7 cellular contexts compared by ENCODE assay signal in the genomic region with DNA sequence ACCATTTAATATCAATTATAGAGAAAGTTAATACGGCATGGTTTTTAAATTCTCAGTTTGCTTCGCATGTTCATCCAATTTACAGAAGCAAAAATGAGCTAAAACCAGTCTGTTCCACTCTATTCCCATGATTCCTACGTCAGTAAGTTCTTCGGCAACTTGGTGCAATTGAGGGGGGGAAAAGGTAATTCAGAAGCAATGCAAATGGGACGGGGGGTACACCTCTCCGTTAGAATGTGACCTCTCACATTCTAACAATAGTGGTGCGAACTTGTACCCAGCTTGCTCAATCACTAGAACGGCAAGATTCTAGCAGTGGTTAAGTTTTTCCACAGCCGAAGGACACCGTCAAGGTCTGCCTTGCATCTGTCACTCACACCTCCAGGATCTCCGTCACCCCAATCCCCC. TPM values are rescaled to one million over a fixed set of nuclear protein-coding genes. Genes with fewer than 3 reads are reported as not detected.
A peak's percentile ranks its signal among the peaks of the same experiment; 100 is the strongest.
DNase-seq lines count a peak whose midpoint lies in the region; ATAC-seq and TF ChIP-seq lines count a peak whose summit lies in the region.

No MANE protein-coding gene starts in this region.

- H3K36me3 ChIP-seq in aorta (ENCODE audit: control insufficient read depth in 1 of 2, insufficient read depth in 2 of 2, low read length in 1 of 2) = no peaks in the 10 kb centered on the region

- 9% methylated on average over 11 of the region's 11 CpGs for WGBS in aorta, 2 donors

- no peak for TF ChIP-seq CTCF in coronary artery (IDR thresholded peaks at IDR 0.05)
- no peak for TF ChIP-seq CTCF in mesothelial cell of epicardium (IDR thresholded peaks at IDR 0.05; ENCODE audit: unreplicated experiment)

- peak overlapping the region; percentile 94 for H3K4me3 ChIP-seq in coronary artery
- peak overlapping the region; percentile 71 to 91 for H3K4me3 ChIP-seq in aorta (ENCODE audit: low read length in 2 of 2)

- H3K4me3 Mint-ChIP-seq in mesothelial cell of epicardium = peak overlapping the region; percentile 90

- no peaks in the 10 kb centered on the region for H3K4me1 ChIP-seq in aorta (ENCODE audit: control insufficient read depth in 1 of 2, insufficient read depth in 2 of 2, low read length in 2 of 2)

- no peaks in the 10 kb centered on the region for H3K9me3 ChIP-seq in aorta (ENCODE audit: control insufficient read depth, low read length)

- H3K27me3 Mint-ChIP-seq in mesothelial cell of epicardium (ENCODE audit: low read depth) = no peaks in the 10 kb centered on the region

- H3K4me1 Mint-ChIP-seq in mesothelial cell of epicardium = peaks cover 27% of the 10 kb centered on the region

- peak overlapping the region; percentile 63 to 78 for H3K27ac ChIP-seq in coronary artery
- no peak overlapping the region for H3K27ac ChIP-seq in aorta (ENCODE audit: low read depth in 1 of 2, low read length in 2 of 2)

- H3K27me3 ChIP-seq in aorta (ENCODE audit: control insufficient read depth in 1 of 2, insufficient read depth in 2 of 2, low read length in 1 of 2) = no peaks in the 10 kb centered on the region

- peak; percentile 2 for DNase-seq in GM19240 (ENCODE audit: insufficient read length, low spot score)
- peak; percentile 48 for DNase-seq in NCI-H526 treated with DMSO at 0.1 percent for 48 hours (lab: John Stamatoyannopoulos, UW)
- DNase-seq in coronary artery (ENCODE audit: low spot score) = no peak
- no peak for DNase-seq in mesothelial cell of epicardium (ENCODE audit: low spot score in 2 of 2, unreplicated experiment in 2 of 2)
- no peak for DNase-seq in aorta
- no peak for DNase-seq in AG08396 (ENCODE audit: low spot score)

- peaks cover 18% of the 10 kb centered on the region for H3K36me3 Mint-ChIP-seq in mesothelial cell of epicardium

- H3K9me3 Mint-ChIP-seq in mesothelial cell of epicardium = no peaks in the 10 kb centered on the region

- ATAC-seq in aorta (ENCODE audit: low FRiP score) (no peak), GM18868 (IDR thresholded peaks at IDR 0.05; ENCODE audit: unreplicated experiment) (no peak)

- peak overlapping the region; percentile 97 for H3K27ac Mint-ChIP-seq in mesothelial cell of epicardium

- intact Hi-C loops in aorta (cut with DNase I) = loop anchor here in 1 of 2 donors (2.0 kb wide), 1 partner anchor 26 kb away; the partner anchor contains the start of gene CASP6

RNA-seq across cellular contexts. Expression of gene PLA2G12A, which starts 0.7 kb away (rescaled TPM):
- total RNA-seq in mesothelial cell of epicardium (49.7 to 53.8 TPM (median 51.0 TPM) in 3 replicates), aorta (10 to 100 TPM; 32.4 to 34.5 TPM)
- polyA plus RNA-seq in aorta = 10 to 100 TPM; 10.3 to 12.8 TPM

RNA-seq across cellular contexts. Expression of gene CASP6, which starts 25.9 kb away (rescaled TPM):
- 36.7 to 38.2 TPM (median 37.3 TPM) in 3 replicates for total RNA-seq in mesothelial cell of epicardium
- total RNA-seq in aorta = 10 to 100 TPM; 11.1 to 19.3 TPM
- polyA plus RNA-seq in aorta = 10 to 100 TPM; 14.2 to 30.1 TPM

Comparison
In these comparisons a context has a peak if more than half of its experiments do, and no peak if none do; other contexts are left out.
1. DNase-seq: peak in GM19240 (single experiment) and NCI-H526 treated with DMSO at 0.1 percent for 48 hours (single experiment); none in coronary artery (single experiment), mesothelial cell of epicardium (0 of 2), aorta (0 of 2) and AG08396 (single experiment).
2. H3K27ac ChIP-seq: peak in coronary artery (2 of 2); none in aorta (0 of 2).